ENCODE assay signal across 19 cellular contexts in the genomic region with DNA sequence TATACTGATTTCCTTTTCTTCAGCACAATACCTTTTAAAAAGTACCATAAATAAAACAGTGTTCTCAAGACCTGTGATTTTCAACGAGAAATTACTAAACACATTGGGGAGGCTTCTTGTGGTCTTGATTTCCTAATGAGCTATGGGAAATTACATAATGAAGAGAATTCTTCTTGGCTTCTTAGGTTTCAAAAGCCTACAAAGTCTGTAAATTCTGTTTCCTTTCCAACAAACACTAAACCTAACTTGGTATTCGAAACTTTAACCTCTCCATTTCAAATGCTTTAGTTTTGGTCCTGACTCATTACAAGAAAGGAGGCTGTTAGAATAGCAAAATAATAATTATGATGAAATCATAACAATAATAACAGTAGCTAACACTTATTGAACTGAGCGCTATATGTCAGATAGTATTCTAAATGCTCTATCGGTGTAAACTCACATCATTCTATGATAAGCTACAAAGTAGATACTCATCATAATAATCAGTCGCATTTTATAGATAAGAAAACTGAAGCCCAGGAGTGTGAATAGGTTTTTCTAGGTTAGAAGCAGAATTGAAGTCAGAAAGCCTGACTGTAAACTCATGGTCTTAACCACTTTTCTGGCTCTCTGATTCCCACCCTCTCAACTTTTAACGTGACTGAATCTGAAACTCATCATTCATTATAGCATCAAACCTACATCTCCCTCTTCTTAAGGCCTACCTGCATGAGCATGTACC.
DNase-seq lines count a peak whose midpoint lies in the region; ATAC-seq lines count a peak whose summit lies in the region.
"Had no signal": no experiment of that assay in that cellular context is flagged by ENCODE, and none has a peak within 500 bp of the region (broad histone marks: within the 10 kb centered on the region; RNA-seq: fewer than 3 reads in every experiment).

No MANE protein-coding gene starts in this region.

- no peak overlapping the region for H3K4me3 Mint-ChIP-seq in stimulated activated naive CD8-positive, alpha-beta T cell treated with anti-CD3 and anti-CD28 coated beads, Interleukin-15, amount 100 ng/mL, for 72 hours
- H3K4me3 Mint-ChIP-seq in T-helper 17 cell: peak overlapping the region; percentile 68
- H3K4me3 Mint-ChIP-seq: activated naive CD4-positive, alpha-beta T cell treated with anti-CD3 and anti-CD28 coated beads, Interleukin-2, amount 10 ng/mL, durations not matched to agents 7 days and 5 days had no signal

- H3K9me3 Mint-ChIP-seq in stimulated activated naive CD8-positive, alpha-beta T cell treated with anti-CD3 and anti-CD28 coated beads, Interleukin-15, amount 100 ng/mL, for 72 hours: no peaks in the 10 kb centered on the region
- H3K9me3 Mint-ChIP-seq: activated naive CD4-positive, alpha-beta T cell treated with anti-CD3 and anti-CD28 coated beads, Interleukin-2, amount 10 ng/mL, durations not matched to agents 7 days and 5 days had no signal

- H3K27ac Mint-ChIP-seq in stimulated activated naive CD8-positive, alpha-beta T cell treated with anti-CD3 and anti-CD28 coated beads, Interleukin-15, amount 100 ng/mL, for 72 hours: no peak overlapping the region
- no peak overlapping the region for H3K27ac Mint-ChIP-seq in T-helper 17 cell
- H3K27ac Mint-ChIP-seq: activated naive CD4-positive, alpha-beta T cell treated with anti-CD3 and anti-CD28 coated beads, Interleukin-2, amount 10 ng/mL, durations not matched to agents 7 days and 5 days had no signal

- no peaks in the 10 kb centered on the region for H3K9me3 ChIP-seq in T-helper 17 cell (ENCODE audit: control insufficient read depth, low read length, poor library complexity, severe bottlenecking)
- H3K9me3 ChIP-seq: thyroid gland had no signal

- no peaks in the 10 kb centered on the region for H3K4me1 Mint-ChIP-seq in stimulated activated naive CD8-positive, alpha-beta T cell treated with anti-CD3 and anti-CD28 coated beads, Interleukin-15, amount 100 ng/mL, for 72 hours
- peaks cover 25% of the 10 kb centered on the region for H3K4me1 Mint-ChIP-seq in T-helper 17 cell

- DNase-seq in stimulated activated naive CD8-positive, alpha-beta T cell treated with anti-CD3 and anti-CD28 coated beads, Interleukin-15, amount 100 ng/mL, for 72 hours: no peak
- no peak for DNase-seq in stimulated activated naive CD8-positive, alpha-beta T cell treated with anti-CD3 and anti-CD28 coated beads, Interleukin-15, Interleukin-2, amounts not matched to agents 100 U/mL and 50 U/mL, for 24 hours
- DNase-seq in T-helper 17 cell: no peak
- no peak for DNase-seq in NCI-H146 treated with DMSO at 0.1 percent for 48 hours (lab: John Stamatoyannopoulos, UW; ENCODE audit: unreplicated experiment)
- DNase-seq in occipital lobe (lab: John Stamatoyannopoulos, UW): no peak
- no peak for DNase-seq in activated gamma-delta T cell (lab: John Stamatoyannopoulos, UW)
- DNase-seq: activated CD8-positive, alpha-beta memory T cell treated with anti-CD3 and anti-CD28 coated beads for 24 hours; activated naive CD4-positive, alpha-beta T cell treated with anti-CD3 and anti-CD28 coated beads, Interleukin-2, amount 10 ng/mL, durations not matched to agents 7 days and 5 days; glutamatergic neuron; H7; KBM-7; kidney; NCI-H187 treated with DMSO at 0.1 percent for 48 hours; NCI-H524 treated with DMSO at 0.1 percent for 48 hours; posterior cingulate gyrus; T1000; thyroid gland had no signal

- no peaks in the 10 kb centered on the region for H3K27me3 Mint-ChIP-seq in stimulated activated naive CD8-positive, alpha-beta T cell treated with anti-CD3 and anti-CD28 coated beads, Interleukin-15, amount 100 ng/mL, for 72 hours
- no peaks in the 10 kb centered on the region for H3K27me3 Mint-ChIP-seq in T-helper 17 cell
- H3K27me3 Mint-ChIP-seq: activated naive CD4-positive, alpha-beta T cell treated with anti-CD3 and anti-CD28 coated beads, Interleukin-2, amount 10 ng/mL, durations not matched to agents 7 days and 5 days had no signal

- H3K36me3 Mint-ChIP-seq in T-helper 17 cell (ENCODE audit: low read depth): peaks cover 2% of the 10 kb centered on the region
- H3K36me3 Mint-ChIP-seq: activated naive CD4-positive, alpha-beta T cell treated with anti-CD3 and anti-CD28 coated beads, Interleukin-2, amount 10 ng/mL, durations not matched to agents 7 days and 5 days had no signal

- peak; percentile 50 for ATAC-seq in stimulated activated naive CD8-positive, alpha-beta T cell treated with anti-CD3 and anti-CD28 coated beads, Interleukin-15, amount 100 ng/mL, for 72 hours
- ATAC-seq in stimulated activated naive CD8-positive, alpha-beta T cell treated with anti-CD3 and anti-CD28 coated beads, Interleukin-15, Interleukin-2, amounts not matched to agents 100 U/mL and 50 U/mL, for 24 hours: no peak
- peak; percentile 64 for ATAC-seq in HG03108 (IDR thresholded peaks at IDR 0.05; ENCODE audit: unreplicated experiment)
- peak; percentile 35 for ATAC-seq in T-helper 17 cell
- no peak for ATAC-seq in esophagus mucosa

Comparison
In these comparisons a context has a peak if more than half of its experiments do, and no peak if none do; other contexts are left out.
1. ATAC-seq: peak in stimulated activated naive CD8-positive, alpha-beta T cell treated with anti-CD3 and anti-CD28 coated beads, Interleukin-15, amount 100 ng/mL, for 72 hours (single experiment), HG03108 (single experiment) and T-helper 17 cell (single experiment); none in stimulated activated naive CD8-positive, alpha-beta T cell treated with anti-CD3 and anti-CD28 coated beads, Interleukin-15, Interleukin-2, amounts not matched to agents 100 U/mL and 50 U/mL, for 24 hours (single experiment) and esophagus mucosa (single experiment).